Comparison of ENCODE assay signal across 1 cellular context in genomic region chr3:119173325-119173724, GRCh38.
TF ChIP-seq lines count a peak whose summit lies in the region.

UPK1B (plus strand) TSS chr3:119173598; CDS start chr3:119186742, 13,144 bp downstream.

TF ChIP-seq in GM23338, 12 proteins besides CTCF, POLR2A, EP300 and RAD21 (continued from another document):
- TF ChIP-seq, protein P1, sequence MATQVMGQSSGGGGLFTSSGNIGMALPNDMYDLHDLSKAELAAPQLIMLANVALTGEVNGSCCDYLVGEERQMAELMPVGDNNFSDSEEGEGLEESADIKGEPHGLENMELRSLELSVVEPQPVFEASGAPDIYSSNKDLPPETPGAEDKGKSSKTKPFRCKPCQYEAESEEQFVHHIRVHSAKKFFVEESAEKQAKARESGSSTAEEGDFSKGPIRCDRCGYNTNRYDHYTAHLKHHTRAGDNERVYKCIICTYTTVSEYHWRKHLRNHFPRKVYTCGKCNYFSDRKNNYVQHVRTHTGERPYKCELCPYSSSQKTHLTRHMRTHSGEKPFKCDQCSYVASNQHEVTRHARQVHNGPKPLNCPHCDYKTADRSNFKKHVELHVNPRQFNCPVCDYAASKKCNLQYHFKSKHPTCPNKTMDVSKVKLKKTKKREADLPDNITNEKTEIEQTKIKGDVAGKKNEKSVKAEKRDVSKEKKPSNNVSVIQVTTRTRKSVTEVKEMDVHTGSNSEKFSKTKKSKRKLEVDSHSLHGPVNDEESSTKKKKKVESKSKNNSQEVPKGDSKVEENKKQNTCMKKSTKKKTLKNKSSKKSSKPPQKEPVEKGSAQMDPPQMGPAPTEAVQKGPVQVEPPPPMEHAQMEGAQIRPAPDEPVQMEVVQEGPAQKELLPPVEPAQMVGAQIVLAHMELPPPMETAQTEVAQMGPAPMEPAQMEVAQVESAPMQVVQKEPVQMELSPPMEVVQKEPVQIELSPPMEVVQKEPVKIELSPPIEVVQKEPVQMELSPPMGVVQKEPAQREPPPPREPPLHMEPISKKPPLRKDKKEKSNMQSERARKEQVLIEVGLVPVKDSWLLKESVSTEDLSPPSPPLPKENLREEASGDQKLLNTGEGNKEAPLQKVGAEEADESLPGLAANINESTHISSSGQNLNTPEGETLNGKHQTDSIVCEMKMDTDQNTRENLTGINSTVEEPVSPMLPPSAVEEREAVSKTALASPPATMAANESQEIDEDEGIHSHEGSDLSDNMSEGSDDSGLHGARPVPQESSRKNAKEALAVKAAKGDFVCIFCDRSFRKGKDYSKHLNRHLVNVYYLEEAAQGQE (IDR thresholded peaks at IDR 0.05; ENCODE audit: unreplicated experiment) = no peak
- TF ChIP-seq EZH2 (IDR thresholded peaks at IDR 0.05; ENCODE audit: low read depth, unreplicated experiment) (no peak), EZH2phosphoT487 (IDR thresholded peaks at IDR 0.05; ENCODE audit: unreplicated experiment) (no peak), ETS1 (IDR thresholded peaks at IDR 0.05) (no peak), NANOG (IDR thresholded peaks at IDR 0.05; ENCODE audit: borderline replicate concordance) (no peak), JUNB (IDR thresholded peaks at IDR 0.05; ENCODE audit: unreplicated experiment) (no peak), ZNF331 (CRISPR knock-in tag; IDR thresholded peaks at IDR 0.05; ENCODE audit: low read depth) (no peak), STAT1 (IDR thresholded peaks at IDR 0.05; ENCODE audit: unreplicated experiment) (no peak), ZNF114 (CRISPR knock-in tag; IDR thresholded peaks at IDR 0.05) (no peak)
- TF ChIP-seq, protein P2, sequence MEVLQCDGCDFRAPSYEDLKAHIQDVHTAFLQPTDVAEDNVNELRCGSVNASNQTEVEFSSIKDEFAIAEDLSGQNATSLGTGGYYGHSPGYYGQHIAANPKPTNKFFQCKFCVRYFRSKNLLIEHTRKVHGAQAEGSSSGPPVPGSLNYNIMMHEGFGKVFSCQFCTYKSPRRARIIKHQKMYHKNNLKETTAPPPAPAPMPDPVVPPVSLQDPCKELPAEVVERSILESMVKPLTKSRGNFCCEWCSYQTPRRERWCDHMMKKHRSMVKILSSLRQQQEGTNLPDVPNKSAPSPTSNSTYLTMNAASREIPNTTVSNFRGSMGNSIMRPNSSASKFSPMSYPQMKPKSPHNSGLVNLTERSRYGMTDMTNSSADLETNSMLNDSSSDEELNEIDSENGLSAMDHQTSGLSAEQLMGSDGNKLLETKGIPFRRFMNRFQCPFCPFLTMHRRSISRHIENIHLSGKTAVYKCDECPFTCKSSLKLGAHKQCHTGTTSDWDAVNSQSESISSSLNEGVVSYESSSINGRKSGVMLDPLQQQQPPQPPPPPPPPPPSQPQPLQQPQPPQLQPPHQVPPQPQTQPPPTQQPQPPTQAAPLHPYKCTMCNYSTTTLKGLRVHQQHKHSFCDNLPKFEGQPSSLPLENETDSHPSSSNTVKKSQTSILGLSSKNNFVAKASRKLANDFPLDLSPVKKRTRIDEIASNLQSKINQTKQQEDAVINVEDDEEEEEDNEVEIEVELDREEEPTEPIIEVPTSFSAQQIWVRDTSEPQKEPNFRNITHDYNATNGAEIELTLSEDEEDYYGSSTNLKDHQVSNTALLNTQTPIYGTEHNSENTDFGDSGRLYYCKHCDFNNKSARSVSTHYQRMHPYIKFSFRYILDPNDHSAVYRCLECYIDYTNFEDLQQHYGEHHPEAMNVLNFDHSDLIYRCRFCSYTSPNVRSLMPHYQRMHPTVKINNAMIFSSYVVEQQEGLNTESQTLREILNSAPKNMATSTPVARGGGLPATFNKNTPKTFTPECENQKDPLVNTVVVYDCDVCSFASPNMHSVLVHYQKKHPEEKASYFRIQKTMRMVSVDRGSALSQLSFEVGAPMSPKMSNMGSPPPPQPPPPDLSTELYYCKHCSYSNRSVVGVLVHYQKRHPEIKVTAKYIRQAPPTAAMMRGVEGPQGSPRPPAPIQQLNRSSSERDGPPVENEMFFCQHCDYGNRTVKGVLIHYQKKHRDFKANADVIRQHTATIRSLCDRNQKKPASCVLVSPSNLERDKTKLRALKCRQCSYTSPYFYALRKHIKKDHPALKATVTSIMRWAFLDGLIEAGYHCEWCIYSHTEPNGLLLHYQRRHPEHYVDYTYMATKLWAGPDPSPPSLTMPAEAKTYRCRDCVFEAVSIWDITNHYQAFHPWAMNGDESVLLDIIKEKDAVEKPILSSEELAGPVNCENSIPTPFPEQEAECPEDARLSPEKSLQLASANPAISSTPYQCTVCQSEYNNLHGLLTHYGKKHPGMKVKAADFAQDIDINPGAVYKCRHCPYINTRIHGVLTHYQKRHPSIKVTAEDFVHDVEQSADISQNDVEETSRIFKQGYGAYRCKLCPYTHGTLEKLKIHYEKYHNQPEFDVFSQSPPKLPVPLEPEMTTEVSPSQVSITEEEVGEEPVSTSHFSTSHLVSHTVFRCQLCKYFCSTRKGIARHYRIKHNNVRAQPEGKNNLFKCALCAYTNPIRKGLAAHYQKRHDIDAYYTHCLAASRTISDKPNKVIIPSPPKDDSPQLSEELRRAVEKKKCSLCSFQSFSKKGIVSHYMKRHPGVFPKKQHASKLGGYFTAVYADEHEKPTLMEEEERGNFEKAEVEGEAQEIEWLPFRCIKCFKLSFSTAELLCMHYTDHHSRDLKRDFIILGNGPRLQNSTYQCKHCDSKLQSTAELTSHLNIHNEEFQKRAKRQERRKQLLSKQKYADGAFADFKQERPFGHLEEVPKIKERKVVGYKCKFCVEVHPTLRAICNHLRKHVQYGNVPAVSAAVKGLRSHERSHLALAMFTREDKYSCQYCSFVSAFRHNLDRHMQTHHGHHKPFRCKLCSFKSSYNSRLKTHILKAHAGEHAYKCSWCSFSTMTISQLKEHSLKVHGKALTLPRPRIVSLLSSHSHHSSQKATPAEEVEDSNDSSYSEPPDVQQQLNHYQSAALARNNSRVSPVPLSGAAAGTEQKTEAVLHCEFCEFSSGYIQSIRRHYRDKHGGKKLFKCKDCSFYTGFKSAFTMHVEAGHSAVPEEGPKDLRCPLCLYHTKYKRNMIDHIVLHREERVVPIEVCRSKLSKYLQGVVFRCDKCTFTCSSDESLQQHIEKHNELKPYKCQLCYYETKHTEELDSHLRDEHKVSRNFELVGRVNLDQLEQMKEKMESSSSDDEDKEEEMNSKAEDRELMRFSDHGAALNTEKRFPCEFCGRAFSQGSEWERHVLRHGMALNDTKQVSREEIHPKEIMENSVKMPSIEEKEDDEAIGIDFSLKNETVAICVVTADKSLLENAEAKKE (CRISPR knock-in tag; IDR thresholded peaks at IDR 0.05) = no peak
